Comparison of ENCODE assay signal across 1 cellular context in genomic region chr6:21594427-21595264, GRCh38.
TF ChIP-seq lines count a peak whose summit lies in the region.

No MANE protein-coding gene starts in this region.

TF ChIP-seq in HepG2, 621 proteins besides CTCF, POLR2A, EP300 and RAD21 (continued from another document and continues in another):
- 0 out of 2 replicates have a peak, but pooled peaks have one; percentile 12 for TF ChIP-seq FOXP4 (CRISPR knock-in tag; IDR thresholded peaks at IDR 0.05)
- TF ChIP-seq RBFOX2 (IDR thresholded peaks at IDR 0.05; ENCODE audit: low read depth, low read length), result peak; percentile 56; the same call in 1 of the 2 replicates
- TF ChIP-seq, protein P1, sequence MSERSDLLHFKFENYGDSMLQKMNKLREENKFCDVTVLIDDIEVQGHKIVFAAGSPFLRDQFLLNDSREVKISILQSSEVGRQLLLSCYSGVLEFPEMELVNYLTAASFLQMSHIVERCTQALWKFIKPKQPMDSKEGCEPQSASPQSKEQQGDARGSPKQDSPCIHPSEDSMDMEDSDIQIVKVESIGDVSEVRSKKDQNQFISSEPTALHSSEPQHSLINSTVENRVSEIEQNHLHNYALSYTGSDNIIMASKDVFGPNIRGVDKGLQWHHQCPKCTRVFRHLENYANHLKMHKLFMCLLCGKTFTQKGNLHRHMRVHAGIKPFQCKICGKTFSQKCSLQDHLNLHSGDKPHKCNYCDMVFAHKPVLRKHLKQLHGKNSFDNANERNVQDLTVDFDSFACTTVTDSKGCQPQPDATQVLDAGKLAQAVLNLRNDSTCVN (CRISPR knock-in tag; IDR thresholded peaks at IDR 0.05; ENCODE audit: borderline replicate concordance), result no peak
- TF ChIP-seq, protein P2, sequence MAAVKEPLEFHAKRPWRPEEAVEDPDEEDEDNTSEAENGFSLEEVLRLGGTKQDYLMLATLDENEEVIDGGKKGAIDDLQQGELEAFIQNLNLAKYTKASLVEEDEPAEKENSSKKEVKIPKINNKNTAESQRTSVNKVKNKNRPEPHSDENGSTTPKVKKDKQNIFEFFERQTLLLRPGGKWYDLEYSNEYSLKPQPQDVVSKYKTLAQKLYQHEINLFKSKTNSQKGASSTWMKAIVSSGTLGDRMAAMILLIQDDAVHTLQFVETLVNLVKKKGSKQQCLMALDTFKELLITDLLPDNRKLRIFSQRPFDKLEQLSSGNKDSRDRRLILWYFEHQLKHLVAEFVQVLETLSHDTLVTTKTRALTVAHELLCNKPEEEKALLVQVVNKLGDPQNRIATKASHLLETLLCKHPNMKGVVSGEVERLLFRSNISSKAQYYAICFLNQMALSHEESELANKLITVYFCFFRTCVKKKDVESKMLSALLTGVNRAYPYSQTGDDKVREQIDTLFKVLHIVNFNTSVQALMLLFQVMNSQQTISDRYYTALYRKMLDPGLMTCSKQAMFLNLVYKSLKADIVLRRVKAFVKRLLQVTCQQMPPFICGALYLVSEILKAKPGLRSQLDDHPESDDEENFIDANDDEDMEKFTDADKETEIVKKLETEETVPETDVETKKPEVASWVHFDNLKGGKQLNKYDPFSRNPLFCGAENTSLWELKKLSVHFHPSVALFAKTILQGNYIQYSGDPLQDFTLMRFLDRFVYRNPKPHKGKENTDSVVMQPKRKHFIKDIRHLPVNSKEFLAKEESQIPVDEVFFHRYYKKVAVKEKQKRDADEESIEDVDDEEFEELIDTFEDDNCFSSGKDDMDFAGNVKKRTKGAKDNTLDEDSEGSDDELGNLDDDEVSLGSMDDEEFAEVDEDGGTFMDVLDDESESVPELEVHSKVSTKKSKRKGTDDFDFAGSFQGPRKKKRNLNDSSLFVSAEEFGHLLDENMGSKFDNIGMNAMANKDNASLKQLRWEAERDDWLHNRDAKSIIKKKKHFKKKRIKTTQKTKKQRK (IDR thresholded peaks at IDR 0.05; ENCODE audit: low read length), result no peak
- no peak for TF ChIP-seq KAT2B (IDR thresholded peaks at IDR 0.05; ENCODE audit: borderline replicate concordance, low read depth, low read length)
- peak; percentile 65; the same call in 1 of the 2 replicates for TF ChIP-seq ZSCAN21 (CRISPR knock-in tag; IDR thresholded peaks at IDR 0.05; ENCODE audit: borderline replicate concordance)
- TF ChIP-seq, protein P3, sequence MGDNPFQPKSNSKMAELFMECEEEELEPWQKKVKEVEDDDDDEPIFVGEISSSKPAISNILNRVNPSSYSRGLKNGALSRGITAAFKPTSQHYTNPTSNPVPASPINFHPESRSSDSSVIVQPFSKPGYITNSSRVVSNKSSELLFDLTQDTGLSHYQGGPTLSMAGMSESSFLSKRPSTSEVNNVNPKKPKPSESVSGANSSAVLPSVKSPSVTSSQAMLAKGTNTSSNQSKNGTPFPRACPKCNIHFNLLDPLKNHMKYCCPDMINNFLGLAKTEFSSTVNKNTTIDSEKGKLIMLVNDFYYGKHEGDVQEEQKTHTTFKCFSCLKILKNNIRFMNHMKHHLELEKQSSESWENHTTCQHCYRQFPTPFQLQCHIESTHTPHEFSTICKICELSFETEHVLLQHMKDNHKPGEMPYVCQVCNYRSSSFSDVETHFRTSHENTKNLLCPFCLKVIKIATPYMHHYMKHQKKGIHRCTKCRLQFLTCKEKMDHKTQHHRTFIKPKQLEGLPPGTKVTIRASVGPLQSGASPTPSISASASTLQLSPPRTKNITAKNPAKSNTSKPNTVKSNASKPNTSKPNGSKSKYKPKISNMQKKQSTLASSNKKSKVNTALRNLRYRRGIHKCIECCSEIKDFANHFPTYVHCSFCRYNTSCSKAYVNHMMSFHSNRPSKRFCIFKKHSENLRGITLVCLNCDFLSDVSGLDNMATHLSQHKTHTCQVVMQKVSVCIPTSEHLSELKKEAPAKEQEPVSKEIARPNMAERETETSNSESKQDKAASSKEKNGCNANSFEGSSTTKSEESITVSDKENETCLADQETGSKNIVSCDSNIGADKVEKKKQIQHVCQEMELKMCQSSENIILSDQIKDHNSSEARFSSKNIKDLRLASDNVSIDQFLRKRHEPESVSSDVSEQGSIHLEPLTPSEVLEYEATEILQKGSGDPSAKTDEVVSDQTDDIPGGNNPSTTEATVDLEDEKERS (CRISPR knock-in tag; IDR thresholded peaks at IDR 0.05), result 0 out of 2 replicates have a peak, but pooled peaks have one; percentile 55
- TF ChIP-seq ZNF543 (CRISPR knock-in tag; IDR thresholded peaks at IDR 0.05), result peak; percentile 46; the same call in 1 of the 2 replicates
- no peak for TF ChIP-seq TCF12 (IDR thresholded peaks at IDR 0.05)
- TF ChIP-seq TCF12 (CRISPR knock-in tag; IDR thresholded peaks at IDR 0.05), result peak; percentile 81
- TF ChIP-seq SATB2 (CRISPR knock-in tag; IDR thresholded peaks at IDR 0.05), result peak; percentile 78; the same call in 1 of the 2 replicates
- peak; percentile 90 for TF ChIP-seq ZNF546 (CRISPR knock-in tag; conservative IDR thresholded peaks at IDR 0.05)
- TF ChIP-seq TRAFD1 (CRISPR knock-in tag; IDR thresholded peaks at IDR 0.05; ENCODE audit: borderline replicate concordance), result no peak
- TF ChIP-seq, protein P4, sequence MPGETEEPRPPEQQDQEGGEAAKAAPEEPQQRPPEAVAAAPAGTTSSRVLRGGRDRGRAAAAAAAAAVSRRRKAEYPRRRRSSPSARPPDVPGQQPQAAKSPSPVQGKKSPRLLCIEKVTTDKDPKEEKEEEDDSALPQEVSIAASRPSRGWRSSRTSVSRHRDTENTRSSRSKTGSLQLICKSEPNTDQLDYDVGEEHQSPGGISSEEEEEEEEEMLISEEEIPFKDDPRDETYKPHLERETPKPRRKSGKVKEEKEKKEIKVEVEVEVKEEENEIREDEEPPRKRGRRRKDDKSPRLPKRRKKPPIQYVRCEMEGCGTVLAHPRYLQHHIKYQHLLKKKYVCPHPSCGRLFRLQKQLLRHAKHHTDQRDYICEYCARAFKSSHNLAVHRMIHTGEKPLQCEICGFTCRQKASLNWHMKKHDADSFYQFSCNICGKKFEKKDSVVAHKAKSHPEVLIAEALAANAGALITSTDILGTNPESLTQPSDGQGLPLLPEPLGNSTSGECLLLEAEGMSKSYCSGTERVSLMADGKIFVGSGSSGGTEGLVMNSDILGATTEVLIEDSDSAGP (CRISPR knock-in tag; IDR thresholded peaks at IDR 0.05; ENCODE audit: borderline replicate concordance), result peak; percentile 44; the same call in 1 of the 2 replicates
- TF ChIP-seq KMT2B (CRISPR knock-in tag; IDR thresholded peaks at IDR 0.05), result 0 out of 2 replicates have a peak, but pooled peaks have one; percentile 65
- peak; percentile 61; the same call in 1 of the 2 replicates for TF ChIP-seq ZNF598 (CRISPR knock-in tag; IDR thresholded peaks at IDR 0.05; ENCODE audit: borderline replicate concordance)
- 0 out of 2 replicates have a peak, but pooled peaks have one; percentile 44 for TF ChIP-seq KDM3A (CRISPR knock-in tag; IDR thresholded peaks at IDR 0.05; ENCODE audit: low read depth)
- 0 out of 2 replicates have a peak, but pooled peaks have one; percentile 51 for TF ChIP-seq MZF1 (CRISPR knock-in tag; IDR thresholded peaks at IDR 0.05; ENCODE audit: borderline replicate concordance)
- TF ChIP-seq ZMYM4 (CRISPR knock-in tag; IDR thresholded peaks at IDR 0.05), result peak; percentile 65
- TF ChIP-seq TEAD2 (CRISPR knock-in tag; IDR thresholded peaks at IDR 0.05), result peak; percentile 30; the same call in 1 of the 2 replicates
- TF ChIP-seq ZBTB20 (CRISPR knock-in tag; IDR thresholded peaks at IDR 0.05; ENCODE audit: borderline replicate concordance, low read depth), result peak; percentile 72; the same call in 1 of the 2 replicates
- TF ChIP-seq RBM39 (IDR thresholded peaks at IDR 0.05; ENCODE audit: low read depth, low read length, poor library complexity, severe bottlenecking), result peak; percentile 37
- TF ChIP-seq RAD51 (IDR thresholded peaks at IDR 0.05; ENCODE audit: borderline replicate concordance), result no peak
- no peak for TF ChIP-seq HDAC2 (CRISPR knock-in tag; IDR thresholded peaks at IDR 0.05)
- TF ChIP-seq ZNF414 (CRISPR knock-in tag; IDR thresholded peaks at IDR 0.05), result no peak
- no peak for TF ChIP-seq NCOA5 (CRISPR knock-in tag; IDR thresholded peaks at IDR 0.05)
- TF ChIP-seq ZNF275 (CRISPR knock-in tag; IDR thresholded peaks at IDR 0.05; ENCODE audit: borderline replicate concordance), result peak; percentile 50; the same call in 1 of the 2 replicates
- TF ChIP-seq AGO1 (IDR thresholded peaks at IDR 0.05; ENCODE audit: low read depth, low read length, poor library complexity, severe bottlenecking), result peak; percentile 47
- TF ChIP-seq, protein P5, sequence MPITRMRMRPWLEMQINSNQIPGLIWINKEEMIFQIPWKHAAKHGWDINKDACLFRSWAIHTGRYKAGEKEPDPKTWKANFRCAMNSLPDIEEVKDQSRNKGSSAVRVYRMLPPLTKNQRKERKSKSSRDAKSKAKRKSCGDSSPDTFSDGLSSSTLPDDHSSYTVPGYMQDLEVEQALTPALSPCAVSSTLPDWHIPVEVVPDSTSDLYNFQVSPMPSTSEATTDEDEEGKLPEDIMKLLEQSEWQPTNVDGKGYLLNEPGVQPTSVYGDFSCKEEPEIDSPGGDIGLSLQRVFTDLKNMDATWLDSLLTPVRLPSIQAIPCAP (CRISPR knock-in tag; IDR thresholded peaks at IDR 0.05; ENCODE audit: low read depth), result peak; percentile 70
- peak; percentile 43 for TF ChIP-seq MED8 (CRISPR knock-in tag; IDR thresholded peaks at IDR 0.05; ENCODE audit: insufficient replicate concordance)
- peak; percentile 54; the same call in 1 of the 2 replicates for TF ChIP-seq ZNF317 (CRISPR knock-in tag; IDR thresholded peaks at IDR 0.05)
- TF ChIP-seq, protein P6, sequence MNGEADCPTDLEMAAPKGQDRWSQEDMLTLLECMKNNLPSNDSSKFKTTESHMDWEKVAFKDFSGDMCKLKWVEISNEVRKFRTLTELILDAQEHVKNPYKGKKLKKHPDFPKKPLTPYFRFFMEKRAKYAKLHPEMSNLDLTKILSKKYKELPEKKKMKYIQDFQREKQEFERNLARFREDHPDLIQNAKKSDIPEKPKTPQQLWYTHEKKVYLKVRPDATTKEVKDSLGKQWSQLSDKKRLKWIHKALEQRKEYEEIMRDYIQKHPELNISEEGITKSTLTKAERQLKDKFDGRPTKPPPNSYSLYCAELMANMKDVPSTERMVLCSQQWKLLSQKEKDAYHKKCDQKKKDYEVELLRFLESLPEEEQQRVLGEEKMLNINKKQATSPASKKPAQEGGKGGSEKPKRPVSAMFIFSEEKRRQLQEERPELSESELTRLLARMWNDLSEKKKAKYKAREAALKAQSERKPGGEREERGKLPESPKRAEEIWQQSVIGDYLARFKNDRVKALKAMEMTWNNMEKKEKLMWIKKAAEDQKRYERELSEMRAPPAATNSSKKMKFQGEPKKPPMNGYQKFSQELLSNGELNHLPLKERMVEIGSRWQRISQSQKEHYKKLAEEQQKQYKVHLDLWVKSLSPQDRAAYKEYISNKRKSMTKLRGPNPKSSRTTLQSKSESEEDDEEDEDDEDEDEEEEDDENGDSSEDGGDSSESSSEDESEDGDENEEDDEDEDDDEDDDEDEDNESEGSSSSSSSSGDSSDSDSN (CRISPR knock-in tag; IDR thresholded peaks at IDR 0.05), result peak; percentile 84
- 0 out of 2 replicates have a peak, but pooled peaks have one; percentile 26 for TF ChIP-seq MEF2D (CRISPR knock-in tag; IDR thresholded peaks at IDR 0.05)
- no peak for TF ChIP-seq NFIC (IDR thresholded peaks at IDR 0.05; ENCODE audit: low read length)
- TF ChIP-seq, protein P7, sequence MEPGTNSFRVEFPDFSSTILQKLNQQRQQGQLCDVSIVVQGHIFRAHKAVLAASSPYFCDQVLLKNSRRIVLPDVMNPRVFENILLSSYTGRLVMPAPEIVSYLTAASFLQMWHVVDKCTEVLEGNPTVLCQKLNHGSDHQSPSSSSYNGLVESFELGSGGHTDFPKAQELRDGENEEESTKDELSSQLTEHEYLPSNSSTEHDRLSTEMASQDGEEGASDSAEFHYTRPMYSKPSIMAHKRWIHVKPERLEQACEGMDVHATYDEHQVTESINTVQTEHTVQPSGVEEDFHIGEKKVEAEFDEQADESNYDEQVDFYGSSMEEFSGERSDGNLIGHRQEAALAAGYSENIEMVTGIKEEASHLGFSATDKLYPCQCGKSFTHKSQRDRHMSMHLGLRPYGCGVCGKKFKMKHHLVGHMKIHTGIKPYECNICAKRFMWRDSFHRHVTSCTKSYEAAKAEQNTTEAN (CRISPR knock-in tag; conservative IDR thresholded peaks at IDR 0.05), result 0 out of 2 replicates have a peak, but pooled peaks have one; percentile 27
- TF ChIP-seq DPF2 (CRISPR knock-in tag; IDR thresholded peaks at IDR 0.05; ENCODE audit: borderline replicate concordance, low read depth), result no peak
- peak; percentile 29; the same call in 1 of the 2 replicates for TF ChIP-seq KDM4B (CRISPR knock-in tag; IDR thresholded peaks at IDR 0.05)
- 0 out of 2 replicates have a peak, but pooled peaks have one; percentile 21 for TF ChIP-seq ZKSCAN5 (CRISPR knock-in tag; IDR thresholded peaks at IDR 0.05)
